Comparison of ENCODE assay signal across 15 cellular contexts in the genomic region with DNA sequence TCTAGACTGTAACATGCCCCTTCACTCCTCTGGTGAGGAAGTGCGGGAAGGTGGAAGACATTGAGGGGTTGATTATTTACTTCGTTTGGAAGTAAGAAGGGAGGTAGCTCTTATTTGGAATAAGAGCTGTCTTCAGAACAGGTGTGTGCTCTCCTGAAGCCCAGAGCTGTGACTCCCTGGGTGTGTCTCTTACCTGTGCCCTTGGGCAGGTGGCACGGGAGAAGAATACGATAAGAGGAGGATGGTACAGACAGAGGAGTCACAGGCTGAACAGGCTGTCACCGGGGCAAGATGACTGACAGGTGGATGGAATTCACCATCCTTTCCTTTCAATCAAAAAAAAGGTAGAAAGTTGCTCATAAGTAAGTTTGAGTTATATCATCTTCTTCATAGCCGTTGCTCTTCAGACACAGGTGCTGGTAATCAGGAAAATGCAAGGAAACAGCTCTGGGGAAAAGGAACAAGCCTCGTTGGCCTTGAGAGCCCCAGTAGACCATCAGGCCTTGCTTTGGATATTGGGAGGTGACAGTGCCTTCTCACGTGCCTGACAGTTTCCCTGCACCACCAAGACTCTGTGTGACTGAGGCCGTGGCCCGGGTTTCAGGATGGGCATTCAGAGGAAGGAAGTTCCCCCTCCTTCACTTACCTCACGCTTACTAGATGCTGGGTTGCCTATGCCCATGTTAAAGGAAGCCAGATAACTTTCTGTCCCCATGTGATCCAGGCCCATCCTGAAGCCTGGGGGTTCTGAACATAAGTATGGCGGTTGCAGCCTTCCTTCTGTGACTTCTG.
DNase-seq lines count a peak whose midpoint lies in the region; ATAC-seq and TF ChIP-seq lines count a peak whose summit lies in the region.
"Had no signal": no experiment of that assay in that cellular context is flagged by ENCODE, and none has a peak within 500 bp of the region (broad histone marks: within the 10 kb centered on the region; RNA-seq: fewer than 3 reads in every experiment).

No MANE protein-coding gene starts in this region.

- H3K9ac ChIP-seq in H9 (ENCODE audit: extremely low read depth, insufficient read length, low read length) (no peak overlapping the region), mucosa of rectum (ENCODE audit: low read depth in 1 of 2, low read length in 2 of 2) (no peak overlapping the region)

- peaks cover 49% of the 10 kb centered on the region for H3K4me1 ChIP-seq in CD4-positive, CD25-positive, alpha-beta regulatory T cell (ENCODE audit: control insufficient read depth, insufficient read depth, low read length, poor library complexity, severe bottlenecking)
- no peaks in the 10 kb centered on the region; the same call in 1 of the 2 replicates for H3K4me1 ChIP-seq in H9 (ENCODE audit: insufficient read depth, low read length)
- peaks cover 34 to 36% of the 10 kb centered on the region in 2 donors for H3K4me1 ChIP-seq in mucosa of rectum (ENCODE audit: control insufficient read depth in 2 of 2, insufficient read depth in 2 of 2, low read length in 2 of 2)

- no peaks in the 10 kb centered on the region; the same call in 1 of the 2 replicates for H3K79me2 ChIP-seq in H9 (ENCODE audit: insufficient read depth, low read length)

- H3K79me1 ChIP-seq in H9 (ENCODE audit: insufficient read depth, low read depth, low read length, poor library complexity, severe bottlenecking): no peaks in the 10 kb centered on the region

- no peak overlapping the region for H2BK12ac ChIP-seq in H9 (ENCODE audit: insufficient read length, low read depth, low read length)

- no peak overlapping the region for H3K56ac ChIP-seq in H9 (ENCODE audit: insufficient read length, low read depth, low read length)

- H3K27me3 Mint-ChIP-seq in CD4-positive, CD25-positive, alpha-beta regulatory T cell: no peaks in the 10 kb centered on the region
- H3K27me3 Mint-ChIP-seq in H9 (ENCODE audit: low read depth): no peaks in the 10 kb centered on the region; the same call in 1 of the 2 replicates
- H3K27me3 Mint-ChIP-seq in activated T-helper 2 cell treated with anti-CD3 and anti-CD28 coated beads, Interferon-gamma antibody, Interleukin-2, Interleukin-4, amounts not matched to agents 10 μg/mL and 5 μg/mL and 100 μg/mL, durations not matched to agents 14 hours and 24 hours and 36 hours (ENCODE audit: low read depth): no peaks in the 10 kb centered on the region
- H3K27me3 Mint-ChIP-seq: central memory CD8-positive, alpha-beta T cell had no signal

- H3K27ac Mint-ChIP-seq in CD4-positive, CD25-positive, alpha-beta regulatory T cell: peak overlapping the region; percentile 17 to 82 (median 74)
- H3K27ac Mint-ChIP-seq in H9: peak overlapping the region in 2 of 3 experiments; percentile 26 to 42; a peak in 2 of 7 replicates
- H3K27ac Mint-ChIP-seq in activated T-helper 2 cell treated with anti-CD3 and anti-CD28 coated beads, Interferon-gamma antibody, Interleukin-2, Interleukin-4, amounts not matched to agents 10 μg/mL and 5 μg/mL and 100 μg/mL, durations not matched to agents 14 hours and 24 hours and 36 hours: peak overlapping the region; percentile 29

- no peaks in the 10 kb centered on the region for H4K20me1 ChIP-seq in H9 (ENCODE audit: control insufficient read depth, insufficient read depth, insufficient read length)

- peak in 1 of 3 donors; percentile 18 for DNase-seq in CD4-positive, CD25-positive, alpha-beta regulatory T cell
- DNase-seq in H9 (no peak), coronary artery (ENCODE audit: low spot score) (no peak)
- no peak for DNase-seq in activated T-helper 2 cell treated with anti-CD3 and anti-CD28 coated beads, Interferon-gamma antibody, Interleukin-2, Interleukin-4, amounts not matched to agents 10 μg/mL and 5 μg/mL and 100 μg/mL, durations not matched to agents 14 hours and 24 hours and 36 hours (ENCODE audit: low spot score)
- DNase-seq: erythroblast; NCI-H1694 treated with DMSO at 0.1 percent for 48 hours; NCI-H774; stimulated activated CD4-positive, alpha-beta T cell treated with anti-CD3 and anti-CD28 coated beads, Interleukin-4, amount 100 ng/mL, for 24 hours had no signal

- H3K4me3 ChIP-seq in CD4-positive, CD25-positive, alpha-beta regulatory T cell (ENCODE audit: low read depth, low read length): peak overlapping the region; percentile 3
- no peak overlapping the region for H3K4me3 ChIP-seq in mucosa of rectum (ENCODE audit: low read length in 2 of 2)
- no peak overlapping the region for H3K4me3 ChIP-seq in coronary artery
- H3K4me3 ChIP-seq: right atrium auricular region had no signal

- WGBS in H9 (ENCODE audit: extremely low coverage, insufficient read length, low lambda C conversion rate): no CpG with 5 or more reads among the region's 12 CpGs

- H4K8ac ChIP-seq in H9 (replicated peaks; ENCODE audit: insufficient read length, low read depth, low read length): no peak overlapping the region

- H3K23ac ChIP-seq in H9 (ENCODE audit: insufficient read length, low read depth, low read length): no peak overlapping the region

- H2BK20ac ChIP-seq in H9 (ENCODE audit: low read depth, low read length, poor library complexity, severe bottlenecking): no peak overlapping the region

- peak overlapping the region in 3 of 4 donors; percentile 23 to 49 (median 43) for H3K4me3 Mint-ChIP-seq in CD4-positive, CD25-positive, alpha-beta regulatory T cell
- H3K4me3 Mint-ChIP-seq in H9: no peak overlapping the region
- no peak overlapping the region for H3K4me3 Mint-ChIP-seq in activated T-helper 2 cell treated with anti-CD3 and anti-CD28 coated beads, Interferon-gamma antibody, Interleukin-2, Interleukin-4, amounts not matched to agents 10 μg/mL and 5 μg/mL and 100 μg/mL, durations not matched to agents 14 hours and 24 hours and 36 hours (ENCODE audit: low read depth)
- H3K4me3 Mint-ChIP-seq: central memory CD8-positive, alpha-beta T cell had no signal

- TF ChIP-seq CTCF in H9 (conservative IDR thresholded peaks at IDR 0.05): no peak
- no peak for TF ChIP-seq CTCF in coronary artery (IDR thresholded peaks at IDR 0.05)

- no peaks in the 10 kb centered on the region for H3K23me2 ChIP-seq in H9 (ENCODE audit: insufficient read length, low read depth, low read length, poor library complexity, severe bottlenecking)

- no peak overlapping the region for H3K4me2 ChIP-seq in H9 (ENCODE audit: insufficient read depth, insufficient read length, low read length)

- no peak overlapping the region for H4K91ac ChIP-seq in H9 (ENCODE audit: insufficient read length, low read depth, low read length)

- H3K36me3 ChIP-seq in CD4-positive, CD25-positive, alpha-beta regulatory T cell (ENCODE audit: control insufficient read depth, insufficient read depth, low read length): peaks cover 2% of the 10 kb centered on the region
- H3K36me3 ChIP-seq in mucosa of rectum (ENCODE audit: control insufficient read depth in 2 of 2, insufficient read depth in 2 of 2, low read length in 2 of 2): peaks cover 0 to 5% of the 10 kb centered on the region in 2 donors
- H3K36me3 ChIP-seq: right atrium auricular region had no signal

- no peaks in the 10 kb centered on the region for H3K27me3 ChIP-seq in CD4-positive, CD25-positive, alpha-beta regulatory T cell (ENCODE audit: control insufficient read depth, insufficient read depth, low read length)
- H3K27me3 ChIP-seq in H9 (ENCODE audit: insufficient read depth, low read length) (no peaks in the 10 kb centered on the region), mucosa of rectum (ENCODE audit: control insufficient read depth in 2 of 2, insufficient read depth in 2 of 2, low read length in 2 of 2) (no peaks in the 10 kb centered on the region)
- H3K27me3 ChIP-seq: right atrium auricular region had no signal

- H2AK5ac ChIP-seq in H9 (ENCODE audit: insufficient read length, low read length): no peak overlapping the region

- peaks cover 35 to 83% (median 65%) of the 10 kb centered on the region in 4 donors for H3K4me1 Mint-ChIP-seq in CD4-positive, CD25-positive, alpha-beta regulatory T cell
- peaks cover 27 to 29% of the 10 kb centered on the region in 2 experiments for H3K4me1 Mint-ChIP-seq in H9
- peaks cover 88% of the 10 kb centered on the region for H3K4me1 Mint-ChIP-seq in activated T-helper 2 cell treated with anti-CD3 and anti-CD28 coated beads, Interferon-gamma antibody, Interleukin-2, Interleukin-4, amounts not matched to agents 10 μg/mL and 5 μg/mL and 100 μg/mL, durations not matched to agents 14 hours and 24 hours and 36 hours (ENCODE audit: low read depth)

- H3K36me3 Mint-ChIP-seq in CD4-positive, CD25-positive, alpha-beta regulatory T cell: peaks cover 28% of the 10 kb centered on the region
- H3K36me3 Mint-ChIP-seq in H9 (ENCODE audit: insufficient read depth in 1 of 3, low read depth in 3 of 3): peaks cover 0 to 5% (median 0%) of the 10 kb centered on the region in 3 experiments; a peak in 2 of 7 replicates
- H3K36me3 Mint-ChIP-seq in activated T-helper 2 cell treated with anti-CD3 and anti-CD28 coated beads, Interferon-gamma antibody, Interleukin-2, Interleukin-4, amounts not matched to agents 10 μg/mL and 5 μg/mL and 100 μg/mL, durations not matched to agents 14 hours and 24 hours and 36 hours (ENCODE audit: low read depth): peaks cover 70% of the 10 kb centered on the region

- no peak overlapping the region for H3K27ac ChIP-seq in CD4-positive, CD25-positive, alpha-beta regulatory T cell (ENCODE audit: insufficient read depth, low read length, poor library complexity, severe bottlenecking)
- H3K27ac ChIP-seq in H9 (ENCODE audit: insufficient read length, low read depth, low read length) (no peak overlapping the region), mucosa of rectum (ENCODE audit: low read depth in 2 of 2, low read length in 2 of 2) (peak overlapping the region; percentile 30 to 59), coronary artery (peak overlapping the region in 1 of 2 donors; percentile 57)
- H3K27ac ChIP-seq: right atrium auricular region had no signal

- ATAC-seq in CD4-positive, CD25-positive, alpha-beta regulatory T cell (ENCODE audit: low read depth in 2 of 2): no peak
- ATAC-seq in GM21515 (IDR thresholded peaks at IDR 0.05; ENCODE audit: unreplicated experiment): no peak
- no peak for ATAC-seq in GM21529 (IDR thresholded peaks at IDR 0.05; ENCODE audit: unreplicated experiment)
- ATAC-seq in HG03378 (IDR thresholded peaks at IDR 0.05; ENCODE audit: unreplicated experiment): no peak
- ATAC-seq: left lobe of liver had no signal

- no peak overlapping the region for H4K5ac ChIP-seq in H9 (ENCODE audit: insufficient read length, low read depth, low read length)

- peaks cover 0 to 2% (median 0%) of the 10 kb centered on the region in 7 donors for H3K9me3 Mint-ChIP-seq in CD4-positive, CD25-positive, alpha-beta regulatory T cell
- no peaks in the 10 kb centered on the region for H3K9me3 Mint-ChIP-seq in H9
- H3K9me3 Mint-ChIP-seq in activated T-helper 2 cell treated with anti-CD3 and anti-CD28 coated beads, Interferon-gamma antibody, Interleukin-2, Interleukin-4, amounts not matched to agents 10 μg/mL and 5 μg/mL and 100 μg/mL, durations not matched to agents 14 hours and 24 hours and 36 hours: no peaks in the 10 kb centered on the region
- H3K9me3 Mint-ChIP-seq: central memory CD8-positive, alpha-beta T cell had no signal

- no peak overlapping the region for H3T11ph ChIP-seq in H9 (ENCODE audit: low read length)

- H3K9me3 ChIP-seq in CD4-positive, CD25-positive, alpha-beta regulatory T cell (ENCODE audit: control insufficient read depth in 2 of 2, low read length in 2 of 2): no peaks in the 10 kb centered on the region
- H3K9me3 ChIP-seq in H9 (ENCODE audit: control insufficient read depth, low read depth, low read length) (no peaks in the 10 kb centered on the region), mucosa of rectum (ENCODE audit: control insufficient read depth in 2 of 2, low read length in 2 of 2) (no peaks in the 10 kb centered on the region)
- H3K9me3 ChIP-seq: right atrium auricular region had no signal

- no peak overlapping the region for H3K4ac ChIP-seq in H9 (ENCODE audit: low read depth, low read length)

- H2BK5ac ChIP-seq in H9 (ENCODE audit: insufficient read length, low read length): no peak overlapping the region

- H3K14ac ChIP-seq in H9 (ENCODE audit: insufficient read depth, low read length): no peak overlapping the region

- no peak overlapping the region for H3K18ac ChIP-seq in H9 (ENCODE audit: insufficient read length, low read depth, low read length)

- H2BK120ac ChIP-seq in H9 (ENCODE audit: low read depth, low read length, poor library complexity, severe bottlenecking): no peak overlapping the region

- intact Hi-C loops in activated T-helper 2 cell treated with anti-CD3 and anti-CD28 coated beads, Interferon-gamma antibody, Interleukin-2, Interleukin-4, amounts not matched to agents 10 μg/mL and 5 μg/mL and 100 μg/mL, durations not matched to agents 14 hours and 24 hours and 36 hours (cut with micrococcal nuclease): loop anchor here (5.0 kb wide), 2 partner anchors 42 to 262 kb away; no protein-coding TSS in a partner anchor

- H2BK15ac ChIP-seq in H9 (ENCODE audit: low read depth, low read length): no peak overlapping the region

- H2AFZ ChIP-seq in H9 (ENCODE audit: low read length): no peak overlapping the region

Comparison
In these comparisons a context has a peak if more than half of its experiments do, and no peak if none do; other contexts are left out.
1. H3K27ac ChIP-seq: peak in mucosa of rectum (2 of 2); none in CD4-positive, CD25-positive, alpha-beta regulatory T cell (single experiment) and H9 (single experiment).
2. H3K4me3 Mint-ChIP-seq: peak in CD4-positive, CD25-positive, alpha-beta regulatory T cell (3 of 4); none in H9 (0 of 2) and activated T-helper 2 cell treated with anti-CD3 and anti-CD28 coated beads, Interferon-gamma antibody, Interleukin-2, Interleukin-4, amounts not matched to agents 10 μg/mL and 5 μg/mL and 100 μg/mL, durations not matched to agents 14 hours and 24 hours and 36 hours (single experiment).
3. Peak in every context shown above with its lines, with median percentiles within 50 percentile points of each other: H3K27ac Mint-ChIP-seq.